24 cellular contexts compared by ENCODE assay signal in the genomic region with DNA sequence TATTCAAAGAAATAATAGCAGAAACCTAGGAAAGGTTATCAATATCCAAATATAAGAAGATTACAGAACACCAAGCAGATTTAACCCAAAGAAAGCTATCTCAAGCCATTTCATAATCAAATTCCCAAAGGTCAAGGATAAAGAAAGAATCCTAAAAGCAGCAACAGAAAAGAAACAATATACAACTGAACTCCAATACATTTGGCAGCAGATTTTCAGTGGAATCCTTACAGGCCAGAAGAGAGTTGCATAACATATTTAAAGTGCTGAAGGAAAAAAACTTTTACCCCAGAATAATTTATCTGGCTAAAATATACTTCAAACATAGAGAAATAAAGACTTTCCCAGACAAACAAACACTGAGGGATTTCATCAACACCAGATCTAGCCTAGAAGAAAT.
"Had no signal": no experiment of that assay in that cellular context is flagged by ENCODE, and none has a peak within 500 bp of the region (broad histone marks: within the 10 kb centered on the region; RNA-seq: fewer than 3 reads in every experiment).

No MANE protein-coding gene starts in this region.

- H3K4me1 ChIP-seq: colonic mucosa, upper lobe of left lung had no signal

- H3K27me3 ChIP-seq: colonic mucosa, gastroesophageal sphincter, neutrophil, right lobe of liver, thyroid gland, upper lobe of left lung, vagina had no signal

- H3K36me3 ChIP-seq: colonic mucosa, gastroesophageal sphincter, neutrophil, right lobe of liver, thyroid gland, upper lobe of left lung, vagina had no signal

- DNase-seq: activated CD4-positive, alpha-beta T cell treated with anti-CD3 and anti-CD28 coated beads, Interleukin-2, amount 50 U/mL, for 1 hour; activated CD8-positive, alpha-beta T cell treated with anti-CD3 and anti-CD28 coated beads for 36 hours; activated T-cell treated with anti-CD3 and anti-CD28 coated beads, Interleukin-2, amount 50 U/mL, for 48 hours; anterior cingulate cortex; colonic mucosa; effector memory CD4-positive, alpha-beta T cell; erythroblast; hippocampal formation; left cardiac atrium; mammary epithelial cell; naive B cell; nephron progenitor cell; right lobe of liver; stimulated activated CD4-positive, alpha-beta T cell treated with anti-CD3 and anti-CD28 coated beads, Interleukin-4, amount 100 ng/mL, for 24 hours; stimulated activated naive CD8-positive, alpha-beta T cell treated with anti-CD3 and anti-CD28 coated beads, Interleukin-15, amount 100 ng/mL, for 72 hours; T-helper 17 cell; thyroid gland; upper lobe of left lung had no signal

- FAIRE-seq: bronchial epithelial cell, keratinocyte had no signal

- H3K9me3 ChIP-seq: colonic mucosa, neutrophil, right lobe of liver, thyroid gland, upper lobe of left lung, vagina had no signal

- H3K27ac ChIP-seq: colonic mucosa, neutrophil, skin epidermis, thyroid gland, upper lobe of left lung, vagina had no signal

- H3K4me3 ChIP-seq: colonic mucosa, gastroesophageal sphincter, right lobe of liver, skin epidermis, thyroid gland, upper lobe of left lung, vagina had no signal
